In the genomic region with DNA sequence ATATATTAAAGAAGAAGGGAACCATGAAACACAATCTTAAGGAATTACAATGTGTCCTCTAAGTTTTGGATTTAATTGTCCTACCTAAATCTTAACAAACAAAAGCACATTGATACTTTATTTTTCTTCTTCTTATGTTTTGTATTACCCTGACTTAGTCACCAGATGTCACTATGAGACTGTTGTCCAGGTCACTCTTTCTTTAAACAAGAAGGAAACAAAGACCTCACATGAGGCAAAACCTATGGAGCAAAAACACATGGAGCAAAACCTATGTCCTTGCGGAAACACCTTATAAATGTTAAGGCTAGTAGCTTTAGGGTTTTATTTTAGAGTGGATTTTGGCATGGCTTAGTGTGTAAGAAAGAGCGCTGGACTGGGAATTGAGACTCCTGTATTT, we compare ENCODE assay signal across 12 cellular contexts. TPM values are rescaled to one million over a fixed set of nuclear protein-coding genes. Genes with fewer than 3 reads are reported as not detected.
DNase-seq lines count a peak whose midpoint lies in the region; ATAC-seq, FAIRE-seq and TF ChIP-seq lines count a peak whose summit lies in the region.
"Not testable (repeated sequence)": the region's sequence is repeated elsewhere in the genome, so short reads cannot be mapped to it uniquely, and the experiment has no call there.
"Had no signal": no experiment of that assay in that cellular context is flagged by ENCODE, and none has a peak within 500 bp of the region (broad histone marks: within the 10 kb centered on the region; RNA-seq: fewer than 3 reads in every experiment).

No MANE protein-coding gene starts in this region.

- not testable (repeated sequence) for H3K27ac ChIP-seq in C4-2B; PC-9; body of pancreas; small intestine (ENCODE audit: low read depth in 1 of 2, low read length in 1 of 2)

- not testable (repeated sequence) for H3K9me3 ChIP-seq in PC-9 (ENCODE audit: insufficient read depth, low read depth); body of pancreas; mucosa of descending colon; small intestine (ENCODE audit: control insufficient read depth, low read depth)

- not testable (repeated sequence) for H3F3A ChIP-seq in PC-9 (ENCODE audit: insufficient read depth, low read depth)

- H3K4me1 ChIP-seq in PC-9 (replicated peaks; ENCODE audit: insufficient read depth); body of pancreas; mucosa of descending colon (ENCODE audit: low read depth); small intestine (ENCODE audit: control insufficient read depth in 2 of 2, insufficient read depth in 1 of 2, low read depth in 1 of 2, low read length in 1 of 2): not testable (repeated sequence)

- peak; percentile 97 for FAIRE-seq in frontal cortex (lab: Jason Lieb, UNC)
- not testable (repeated sequence) for FAIRE-seq in small intestine (lab: Jason Lieb, UNC)

- not testable (repeated sequence) for DNase-seq in PC-9; body of pancreas; frontal cortex (ENCODE audit: low spot score in 2 of 2); mucosa of descending colon
- DNase-seq in kidney tubule cell (ENCODE audit: low spot score) (peak; percentile 8), small intestine (peak; percentile 20)

- not testable (repeated sequence) for H3K4me3 ChIP-seq in PC-9; body of pancreas; mucosa of descending colon; small intestine (ENCODE audit: low read depth in 1 of 2, low read length in 2 of 2)

- peak; percentile 70 for ATAC-seq in body of pancreas
- peak; percentile 44 for ATAC-seq in mucosa of descending colon

- not testable (repeated sequence) for H3K4me2 ChIP-seq in PC-9

- POLR2A ChIA-PET in PC-9 (lab: Charles Lee; ENCODE audit: unreplicated experiment) = not testable (repeated sequence)

- BruUV-seq in PC-9 (replicated peaks; lab: Mats Ljungman, UMichigan) = not testable (repeated sequence)

- H3K27me3 ChIP-seq in PC-9 (ENCODE audit: insufficient read depth, low read depth); body of pancreas; small intestine (ENCODE audit: control insufficient read depth in 2 of 2, insufficient read depth in 2 of 2, low read length in 2 of 2): not testable (repeated sequence)

- CTCF ChIA-PET in PC-9 (lab: Charles Lee) = not testable (repeated sequence)

- WGBS in body of pancreas, 2 donors = 51 to 56% methylated on average over 2 of the region's 2 CpGs
- 59 to 68% (median 63%) methylated on average over 2 of the region's 2 CpGs for WGBS in small intestine, 3 donors

- not testable (repeated sequence) for H3K79me2 ChIP-seq in PC-9 (ENCODE audit: low read depth)

- H3K9me2 ChIP-seq in PC-9 (ENCODE audit: insufficient read depth) = not testable (repeated sequence)

- H2AFZ ChIP-seq in PC-9 = not testable (repeated sequence)

- intact Hi-C loops in PC-9 (cut with micrococcal nuclease; ENCODE audit: unreplicated experiment); body of pancreas (cut with DNase I); mucosa of descending colon (cut with DNase I, micrococcal nuclease): not testable (repeated sequence)

- H4K20me1 ChIP-seq in PC-9 (ENCODE audit: insufficient read depth) = not testable (repeated sequence)

- peak; percentile 79 for TF ChIP-seq CTCF in C4-2B (conservative IDR thresholded peaks at IDR 0.05)
- peak; percentile 55 for TF ChIP-seq CTCF in LNCAP (IDR thresholded peaks at IDR 0.05)
- TF ChIP-seq CTCF in PC-9 (conservative IDR thresholded peaks at IDR 0.05) = peak; percentile 60
- TF ChIP-seq CTCF in body of pancreas (IDR thresholded peaks at IDR 0.05) = peak in 5 of 7 experiments; percentile 15 to 43 (median 37)
- TF ChIP-seq CTCF in mucosa of descending colon (IDR thresholded peaks at IDR 0.05) = not testable (repeated sequence)

- H3K36me3 ChIP-seq in PC-9 (ENCODE audit: low read depth); body of pancreas (replicated peaks in 1 of 2; ENCODE audit: insufficient read depth in 1 of 2, low read depth in 2 of 2); mucosa of descending colon (ENCODE audit: low read depth); small intestine (ENCODE audit: control insufficient read depth in 2 of 2, insufficient read depth in 2 of 2, low read length in 2 of 2): not testable (repeated sequence)

- TF ChIP-seq POLR2A in body of pancreas (IDR thresholded peaks at IDR 0.05) = not testable (repeated sequence)

RNA-seq across cellular contexts. Expression of a gene that starts 20.7 kb away (rescaled TPM):
- total RNA-seq in PC-9 (2021) = not detected in 2 replicates
- under 1 TPM; 0.33 to 0.52 TPM for total RNA-seq in body of pancreas
- total RNA-seq in frontal cortex = 4.9 TPM
- total RNA-seq in mucosa of descending colon = 1 to 10 TPM in 2 of 3 donors, under 1 TPM in 1; 0.34 to 1.4 (median 1.0) TPM
- polyA plus RNA-seq in small intestine = 100 to 1,000 TPM in 2 of 3 donors, 10 to 100 TPM in 1; 69.8 to 345 (median 329) TPM
- total RNA-seq: activated CD4-positive, alpha-beta T cell treated with anti-CD3 and anti-CD28 coated beads, Interleukin-2, amount 10 ng/mL, durations not matched to agents 7 days and 5 days; activated CD8-positive, alpha-beta memory T cell treated with anti-CD3 and anti-CD28 coated beads, Interleukin-2, amount 10 ng/mL, durations not matched to agents 7 days and 5 days; gastrocnemius medialis; HT-29 had no signal
